In genomic region chr10:62804384-62805138, GRCh38 we compare ENCODE assay signal across 8 cellular contexts. TPM values are rescaled to one million over a fixed set of nuclear protein-coding genes. Genes with fewer than 3 reads are reported as not detected.
A peak's percentile ranks its signal among the peaks of the same experiment; 100 is the strongest.
DNase-seq lines count a peak whose midpoint lies in the region; ATAC-seq, FAIRE-seq and TF ChIP-seq lines count a peak whose summit lies in the region.

ADO (plus strand) TSS chr10:62804720; CDS start chr10:62805060, 340 bp downstream.

- H3K27ac ChIP-seq in kidney (ENCODE audit: low read depth in 2 of 2, low read length in 2 of 2): peak within 1 kb of the TSS; percentile 80 to 99

- H3K4me3 ChIP-seq in AG09309 (ENCODE audit: control insufficient read depth, low read depth, low read length) (peak within 1 kb of the TSS; percentile 77), kidney (ENCODE audit: low read length in 2 of 2) (peak within 1 kb of the TSS; percentile 65 to 90)

- TF ChIP-seq CTCF in AG09309 (IDR thresholded peaks at IDR 0.05; ENCODE audit: control insufficient read depth, insufficient read depth, low read depth, low read length, missing control alignments) (no peak), kidney (IDR thresholded peaks at IDR 0.05; ENCODE audit: borderline replicate concordance, extremely low read depth, insufficient read depth) (no peak)

- no peaks in the 10 kb centered on the region for H3K9me3 ChIP-seq in kidney (ENCODE audit: control insufficient read depth in 1 of 2, low read length in 2 of 2)

- FAIRE-seq in kidney (lab: Jason Lieb, UNC): no peak

- ATAC-seq in GM18909 (IDR thresholded peaks at IDR 0.05; ENCODE audit: poor library complexity, unreplicated experiment): peak; percentile 91
- peak; percentile 83 for ATAC-seq in HG03139 (IDR thresholded peaks at IDR 0.05; ENCODE audit: unreplicated experiment)

- intact Hi-C loops in kidney (cut with DNase I): no loop called here

- DNase-seq in AG09309 (ENCODE audit: low read depth) (peak; percentile 25), NCI-H2227 treated with DMSO at 0.1 percent for 48 hours (lab: John Stamatoyannopoulos, UW) (peak; percentile 80), cerebellum (ENCODE audit: low spot score) (peak; percentile 92), kidney (peak; percentile 96)
- peak; percentile 79 for DNase-seq in activated CD4-positive, CD25-positive, alpha-beta regulatory T cell treated with anti-CD3 and anti-CD28 coated beads, Interleukin-2, amount 50 U/mL, for 72 hours
- peak; percentile 50 to 72 for DNase-seq in stimulated activated CD4-positive, alpha-beta T cell treated with anti-CD3 and anti-CD28 coated beads, Interleukin-15, amount 100 ng/mL, for 1 hour (ENCODE audit: low read depth in 1 of 2, low spot score in 1 of 2)

- peak within 1 kb of the TSS; percentile 57 to 71 for H3K9ac ChIP-seq in kidney (ENCODE audit: low read length in 2 of 2)

- no peaks in the 10 kb centered on the region for H3K36me3 ChIP-seq in kidney (ENCODE audit: control insufficient read depth in 1 of 2, insufficient read depth in 2 of 2, low read length in 2 of 2)

- H3K4me1 ChIP-seq in kidney (ENCODE audit: control insufficient read depth in 1 of 2, insufficient read depth in 1 of 2, low read depth in 1 of 2, low read length in 2 of 2): peaks cover 10 to 18% of the 10 kb centered on the region in 2 donors

RNA-seq across cellular contexts. Expression of gene ADO, which starts in this region (rescaled TPM):
- total RNA-seq in cerebellum (32.3 TPM), kidney (18.5 TPM)
- polyA plus RNA-seq in kidney (ENCODE audit: insufficient read depth, low read depth, low replicate concordance): 13.0 TPM

Comparison
In these comparisons a context has a peak if more than half of its experiments do, and no peak if none do; other contexts are left out.
1. Peak in every context shown above with its lines: DNase-seq, ATAC-seq, H3K4me3 ChIP-seq and H3K27ac ChIP-seq.
2. DNase-seq: peak in every context shown above with its lines; median percentile 96 in kidney; 92 in cerebellum; 80 in NCI-H2227 treated with DMSO at 0.1 percent for 48 hours; 79 in activated CD4-positive, CD25-positive, alpha-beta regulatory T cell treated with anti-CD3 and anti-CD28 coated beads, Interleukin-2, amount 50 U/mL, for 72 hours; 61 in stimulated activated CD4-positive, alpha-beta T cell treated with anti-CD3 and anti-CD28 coated beads, Interleukin-15, amount 100 ng/mL, for 1 hour; 25 in AG09309.